Comparison of ENCODE assay signal across 25 cellular contexts in genomic region chr2:3630631-3631030, GRCh38. TPM values are rescaled to one million over a fixed set of nuclear protein-coding genes. Genes with fewer than 3 reads are reported as not detected.
A peak's percentile ranks its signal among the peaks of the same experiment; 100 is the strongest.
DNase-seq lines count a peak whose midpoint lies in the region; ATAC-seq and TF ChIP-seq lines count a peak whose summit lies in the region.
"Had no signal": no experiment of that assay in that cellular context is flagged by ENCODE, and none has a peak within 500 bp of the region (broad histone marks: within the 10 kb centered on the region; RNA-seq: fewer than 3 reads in every experiment).

No MANE protein-coding gene starts in this region.

- 42 to 63% (median 52%) methylated on average over 7 of the region's 7 CpGs for WGBS in adrenal gland, 4 donors

- H3K4me3 ChIP-seq in adrenal gland (no peak overlapping the region), upper lobe of right lung (no peak overlapping the region), HAP-1 (no peak overlapping the region), foreskin fibroblast (ENCODE audit: low read depth in 1 of 2, low read length in 2 of 2) (no peak overlapping the region)
- H3K4me3 ChIP-seq: BLaER1 treated with 17β-estradiol and CSF1 and Interleukin-3, amounts not matched to agents 10 nM and 100 nM; SJCRH30 had no signal

- no peaks in the 10 kb centered on the region for H3K36me3 ChIP-seq in adrenal gland (replicated peaks in 1 of 2)
- no peaks in the 10 kb centered on the region for H3K36me3 ChIP-seq in upper lobe of right lung
- no peaks in the 10 kb centered on the region for H3K36me3 ChIP-seq in HAP-1 (replicated peaks)
- H3K36me3 ChIP-seq: BLaER1 treated with 17β-estradiol and CSF1 and Interleukin-3, amounts not matched to agents 10 nM and 100 nM; SJCRH30 had no signal

- intact Hi-C loops in adrenal gland (cut with DNase I) (no loop called here), upper lobe of right lung (cut with DNase I) (no loop called here)

- no peak for TF ChIP-seq POLR2A in adrenal gland (IDR thresholded peaks at IDR 0.05)

- no peaks in the 10 kb centered on the region for H3K27me3 ChIP-seq in adrenal gland
- H3K27me3 ChIP-seq in upper lobe of right lung: no peaks in the 10 kb centered on the region
- H3K27me3 ChIP-seq in HAP-1 (ENCODE audit: low read depth): peaks cover 5% of the 10 kb centered on the region; the same call in 1 of the 2 replicates
- H3K27me3 ChIP-seq: BLaER1 treated with 17β-estradiol and CSF1 and Interleukin-3, amounts not matched to agents 10 nM and 100 nM; SJCRH30 had no signal

- ATAC-seq in upper lobe of right lung: no peak
- ATAC-seq: CD8-positive, alpha-beta T cell; Panc1 had no signal

- DNase-seq in activated CD8-positive, alpha-beta memory T cell treated with anti-CD3 and anti-CD28 coated beads for 24 hours: peak; percentile 13
- no peak for DNase-seq in activated CD8-positive, alpha-beta memory T cell treated with anti-CD3 and anti-CD28 coated beads, Interleukin-2, amount 50 U/mL, for 48 hours
- DNase-seq in adrenal gland: peak in 5 of 7 donors; percentile 19 to 58 (median 45)
- DNase-seq in mesenteric fat pad (ENCODE audit: low spot score): peak; percentile 35
- peak; percentile 18 for DNase-seq in upper lobe of right lung
- DNase-seq in HAP-1 (ENCODE audit: low spot score in 2 of 2): no peak
- no peak for DNase-seq in amygdala (lab: John Stamatoyannopoulos, UW)
- DNase-seq in foreskin fibroblast: no peak
- DNase-seq: ACHN, Calu3, DMS153, GOT3, NCI-H1105, NCI-H2029 treated with DMSO at 0.1 percent for 48 hours, NCI-H2171, NCI-H345, NCI-H524, NCI-H82, SJCRH30 had no signal

- H3K4me1 ChIP-seq in adrenal gland (replicated peaks in 1 of 2) (no peaks in the 10 kb centered on the region), upper lobe of right lung (peaks cover 3% of the 10 kb centered on the region), HAP-1 (no peaks in the 10 kb centered on the region)
- H3K4me1 ChIP-seq: BLaER1 treated with 17β-estradiol and CSF1 and Interleukin-3, amounts not matched to agents 10 nM and 100 nM had no signal

- TF ChIP-seq CTCF in adrenal gland (IDR thresholded peaks at IDR 0.05): no peak
- TF ChIP-seq CTCF in upper lobe of right lung (IDR thresholded peaks at IDR 0.05): no peak
- TF ChIP-seq CTCF in foreskin fibroblast (IDR thresholded peaks at IDR 0.05; ENCODE audit: low read depth, low read length): no peak

- no peaks in the 10 kb centered on the region for H3K9me3 ChIP-seq in adrenal gland (replicated peaks in 1 of 3)
- no peaks in the 10 kb centered on the region for H3K9me3 ChIP-seq in upper lobe of right lung
- no peaks in the 10 kb centered on the region for H3K9me3 ChIP-seq in HAP-1
- H3K9me3 ChIP-seq: BLaER1 treated with 17β-estradiol and CSF1 and Interleukin-3, amounts not matched to agents 10 nM and 100 nM; SJCRH30 had no signal

- H3K27ac ChIP-seq in adrenal gland (peak overlapping the region in 1 of 5 donors; percentile 36), upper lobe of right lung (no peak overlapping the region)
- H3K27ac ChIP-seq: 22Rv1; BLaER1 treated with 17β-estradiol and CSF1 and Interleukin-3, amounts not matched to agents 10 nM and 100 nM; KMS-11; SJCRH30 had no signal

- in situ Hi-C loops in HAP-1 (cut with MboI; ENCODE audit: low sequenced_read_pairs): no loop called here

RNA-seq across cellular contexts. Expression of gene ALLC, which starts 27.4 kb away (rescaled TPM):
- total RNA-seq in adrenal gland (1 to 10 TPM in 1 of 8 donors, under 1 TPM in 2, not detected in 5; 0.47 to 1.0 (median 0.57) TPM), mesenteric fat pad (not detected), upper lobe of right lung (not detected)
- 1 to 10 TPM in 2 of 3 donors, under 1 TPM in 1; 0.07 to 7.9 (median 2.8) TPM for polyA plus RNA-seq in adrenal gland
- total RNA-seq: Calu3; CD8-positive, alpha-beta T cell; HT1080; SJCRH30 had no signal

RNA-seq across cellular contexts. Expression of gene COLEC11, which starts 35.7 kb away (rescaled TPM):
- 100 to 1,000 TPM in 2 of 8 donors, 10 to 100 TPM in 6; 21.9 to 132 (median 69.3) TPM for total RNA-seq in adrenal gland
- 100 to 1,000 TPM in 2 of 3 donors, 10 to 100 TPM in 1; 16.8 to 155 (median 107) TPM for polyA plus RNA-seq in adrenal gland
- total RNA-seq in mesenteric fat pad: 5.5 TPM
- total RNA-seq in upper lobe of right lung: 1.5 TPM
- total RNA-seq: Calu3; CD8-positive, alpha-beta T cell had no signal

RNA-seq across cellular contexts. Expression of gene RPS7, which starts 55.6 kb away (rescaled TPM):
- total RNA-seq in adrenal gland: 1,000 to 10,000 TPM in 4 of 8 donors, 100 to 1,000 TPM in 4; 815 to 2,720 (median 1,203) TPM
- 1,000 to 10,000 TPM; 1,199 to 2,655 (median 1,714) TPM for polyA plus RNA-seq in adrenal gland
- 1,225 TPM for total RNA-seq in mesenteric fat pad
- 807 TPM for total RNA-seq in upper lobe of right lung

Comparison
In these comparisons a context has a peak if more than half of its experiments do, and no peak if none do; other contexts are left out.
1. DNase-seq: peak in activated CD8-positive, alpha-beta memory T cell treated with anti-CD3 and anti-CD28 coated beads for 24 hours (single experiment), adrenal gland (5 of 7), mesenteric fat pad (single experiment) and upper lobe of right lung (single experiment); none in activated CD8-positive, alpha-beta memory T cell treated with anti-CD3 and anti-CD28 coated beads, Interleukin-2, amount 50 U/mL, for 48 hours (single experiment), HAP-1 (0 of 2), amygdala (0 of 56) and foreskin fibroblast (0 of 2).